8 cellular contexts compared by ENCODE assay signal in the genomic region with DNA sequence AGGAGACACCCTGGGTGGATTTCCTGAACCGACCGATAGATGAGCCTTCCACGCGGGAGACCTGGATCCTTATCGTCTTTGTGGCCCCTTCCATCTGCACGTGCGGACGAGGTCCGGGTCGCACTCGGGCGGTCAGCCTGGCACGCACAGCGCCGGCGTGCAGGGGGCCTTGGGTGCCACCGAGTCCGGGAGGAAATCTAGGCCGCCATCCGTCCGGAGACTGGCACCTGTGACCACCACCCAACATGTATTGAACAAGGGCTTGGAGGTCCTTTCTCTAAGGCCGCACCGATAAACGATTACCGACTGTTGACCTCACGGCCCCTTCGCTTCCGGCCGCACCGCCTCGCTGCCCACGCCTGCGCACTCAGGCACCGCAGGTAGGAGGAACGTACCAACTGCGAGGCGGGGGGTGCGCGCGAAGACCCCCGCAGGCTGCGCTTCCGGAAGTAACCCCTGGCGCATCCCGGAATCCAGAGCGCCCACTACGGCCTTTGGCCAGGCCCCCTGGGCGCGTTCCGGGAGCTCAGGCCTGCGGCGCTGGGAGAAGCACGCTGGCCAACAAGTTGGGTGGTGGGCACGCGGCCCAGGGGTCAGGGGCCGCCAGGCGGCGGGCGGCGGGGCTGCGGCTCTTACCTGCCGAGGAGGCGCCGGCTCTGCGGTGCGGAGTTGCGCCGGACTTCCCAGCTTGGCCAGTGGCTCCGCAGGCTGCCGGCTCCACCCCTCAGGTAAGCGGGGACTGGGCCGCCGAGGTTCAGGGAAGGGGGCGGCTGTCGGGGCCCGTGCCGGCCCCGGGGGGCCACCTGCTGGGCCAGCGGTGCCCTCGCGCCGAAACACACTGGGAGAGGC. TPM values are rescaled to one million over a fixed set of nuclear protein-coding genes. Genes with fewer than 3 reads are reported as not detected.
A peak's percentile ranks its signal among the peaks of the same experiment; 100 is the strongest.
DNase-seq lines count a peak whose midpoint lies in the region; ATAC-seq and TF ChIP-seq lines count a peak whose summit lies in the region.

A gene (minus strand): TSS at position 713 of the 849 bp plus-strand sequence. CDS start 28,249 bp downstream, outside the sequence.
A gene with protein sequence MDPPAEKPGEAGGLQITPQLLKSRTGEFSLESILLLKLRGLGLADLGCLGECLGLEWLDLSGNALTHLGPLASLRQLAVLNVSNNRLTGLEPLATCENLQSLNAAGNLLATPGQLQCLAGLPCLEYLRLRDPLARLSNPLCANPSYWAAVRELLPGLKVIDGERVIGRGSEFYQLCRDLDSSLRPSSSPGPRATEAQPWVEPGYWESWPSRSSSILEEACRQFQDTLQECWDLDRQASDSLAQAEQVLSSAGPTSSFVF (plus strand): TSS at position 523 of the 849 bp plus-strand sequence. CDS start 13,507 bp downstream, outside the sequence.

- WGBS in aorta, 2 donors = 9 to 10% methylated on average over 71 to 82 of the region's 82 CpGs

- peak; percentile 23 for TF ChIP-seq CTCF in CD4-positive, alpha-beta T cell (IDR thresholded peaks at IDR 0.05)
- TF ChIP-seq CTCF in OCI-LY7 (conservative IDR thresholded peaks at IDR 0.05; ENCODE audit: low read length) = no peak

- H3K36me3 ChIP-seq in OCI-LY7 (ENCODE audit: insufficient read depth, low read length) (no peaks in the 10 kb centered on the region), aorta (ENCODE audit: control insufficient read depth in 1 of 2, insufficient read depth in 2 of 2, low read length in 1 of 2) (no peaks in the 10 kb centered on the region)

- H3K79me2 ChIP-seq in OCI-LY7 (ENCODE audit: insufficient read depth, low read depth, low read length) = no peaks in the 10 kb centered on the region

- peak within 1 kb of the TSS; percentile 92 for H3K27ac Mint-ChIP-seq in CD4-positive, alpha-beta T cell

- no peak within 1 kb of the TSS for H2AFZ ChIP-seq in OCI-LY7 (ENCODE audit: low read length)

- no peaks in the 10 kb centered on the region for H3K9me3 Mint-ChIP-seq in CD4-positive, alpha-beta T cell

- POLR2A ChIA-PET in CD4-positive, alpha-beta T cell (lab: Charles Lee) = interaction anchor here (1.5 kb wide), 1 partner anchor 84 kb away, joined by 5 read pairs; no protein-coding TSS in a partner anchor
- POLR2A ChIA-PET in OCI-LY7 (lab: Charles Lee) = no interaction called here

- intact Hi-C loops in CD4-positive, alpha-beta T cell (cut with DNase I, micrococcal nuclease) = loop anchor here in 1 of 2 experiments (5.0 kb wide), 1 partner anchor 44 kb away; a partner anchor contains a TSS
- intact Hi-C loops in OCI-LY7 (cut with micrococcal nuclease; ENCODE audit: unreplicated experiment) (no loop called here), head of caudate nucleus (cut with DNase I) (no loop called here), aorta (cut with DNase I) (no loop called here)

- no peak within 1 kb of the TSS for H3K4me3 ChIP-seq in OCI-LY7 (ENCODE audit: low read depth, low read length, poor library complexity, severe bottlenecking)
- peak within 1 kb of the TSS; percentile 51 to 60 for H3K4me3 ChIP-seq in aorta (ENCODE audit: low read length in 2 of 2)

- peak; percentile 55 for ATAC-seq in CD4-positive, alpha-beta T cell (ENCODE audit: poor library complexity)
- ATAC-seq in GM19463 (IDR thresholded peaks at IDR 0.05; ENCODE audit: unreplicated experiment) (peak; percentile 51), aorta (ENCODE audit: low FRiP score) (peak; percentile 54)

- H3K27me3 Mint-ChIP-seq in CD4-positive, alpha-beta T cell = no peaks in the 10 kb centered on the region

- H3K4me3 Mint-ChIP-seq in CD4-positive, alpha-beta T cell = peak within 1 kb of the TSS; percentile 96

- no peaks in the 10 kb centered on the region for H3K9me3 ChIP-seq in CD4-positive, alpha-beta T cell (ENCODE audit: control insufficient read depth, low read length)
- H3K9me3 ChIP-seq in OCI-LY7 (ENCODE audit: low read length) (no peaks in the 10 kb centered on the region), aorta (ENCODE audit: control insufficient read depth, low read length) (no peaks in the 10 kb centered on the region)

- H3K4me1 Mint-ChIP-seq in CD4-positive, alpha-beta T cell (ENCODE audit: low read depth) = peaks cover 42% of the 10 kb centered on the region

- peak within 1 kb of the TSS; percentile 77 for H3K27ac ChIP-seq in CD4-positive, alpha-beta T cell (ENCODE audit: low read depth, low read length)
- no peak within 1 kb of the TSS for H3K27ac ChIP-seq in OCI-LY7 (ENCODE audit: low read depth, low read length, poor library complexity, severe bottlenecking)
- no peak within 1 kb of the TSS for H3K27ac ChIP-seq in aorta (ENCODE audit: low read depth in 1 of 2, low read length in 2 of 2)

- no peaks in the 10 kb centered on the region for H3K27me3 ChIP-seq in CD4-positive, alpha-beta T cell (ENCODE audit: control insufficient read depth, insufficient read depth, low read length)
- H3K27me3 ChIP-seq in aorta (ENCODE audit: control insufficient read depth in 1 of 2, insufficient read depth in 2 of 2, low read length in 1 of 2) = no peaks in the 10 kb centered on the region

- H3K4me1 ChIP-seq in OCI-LY7 (ENCODE audit: insufficient read depth, low read length, poor library complexity, severe bottlenecking) = no peaks in the 10 kb centered on the region
- no peaks in the 10 kb centered on the region for H3K4me1 ChIP-seq in aorta (ENCODE audit: control insufficient read depth in 1 of 2, insufficient read depth in 2 of 2, low read length in 2 of 2)

- no peaks in the 10 kb centered on the region for H4K20me1 ChIP-seq in OCI-LY7 (ENCODE audit: insufficient read depth, low read length)

- BruUV-seq in OCI-LY7 (replicated peaks; lab: Mats Ljungman, UMichigan) = no TSS peak

- CTCF ChIA-PET in CD4-positive, alpha-beta T cell (lab: Charles Lee) = interaction anchor here (1.2 kb wide), 1 partner anchor 83 kb away, joined by 3 read pairs; no protein-coding TSS in a partner anchor
- CTCF ChIA-PET in OCI-LY7 (lab: Charles Lee; ENCODE audit: unreplicated experiment) = no interaction called here

- DNase-seq in CD4-positive, alpha-beta T cell = peak; percentile 24 to 70 (median 46)
- DNase-seq in HUDEP-2 (lab: John Stamatoyannopoulos, UW; ENCODE audit: unreplicated experiment in 76 of 76) (peak in 70 of 76 experiments; percentile 8 to 78 (median 52)), OCI-LY7 (ENCODE audit: low spot score) (no peak), head of caudate nucleus (peak in 24 of 42 donors; percentile 18 to 77 (median 48)), renal cortical epithelial cell (ENCODE audit: low read depth) (no peak), aorta (no peak)
- DNase-seq in activated effector memory CD4-positive, alpha-beta T cell treated with Interleukin-2 at 50 U/mL for 16 hours = peak; percentile 49

- H3K9me2 ChIP-seq in OCI-LY7 (ENCODE audit: insufficient read depth, low read length) = no peaks in the 10 kb centered on the region

- H3K4me2 ChIP-seq in OCI-LY7 (ENCODE audit: low read length) = peak within 1 kb of the TSS; percentile 59; the same call in 1 of the 2 replicates

- H3K36me3 Mint-ChIP-seq in CD4-positive, alpha-beta T cell (ENCODE audit: low read depth) = peaks cover 44% of the 10 kb centered on the region

RNA-seq across cellular contexts. Expression of the first gene that starts in this region (rescaled TPM):
- total RNA-seq in CD4-positive, alpha-beta T cell = 1 to 10 TPM; 1.9 to 3.4 TPM
- 5.4 TPM in 1 of 2 replicates, not detected in the other for total RNA-seq in OCI-LY7 (2014; rRNA removed; shearing (Covaris generic))
- total RNA-seq in OCI-LY7 (2022) (not detected in 2 replicates), renal cortical epithelial cell (40.1 and 81.8 TPM in 2 replicates), aorta (1 to 10 TPM; 1.2 to 5.2 TPM)
- under 1 TPM in 1 of 2 donors, not detected in 1; 0.75 TPM for polyA plus RNA-seq in aorta

RNA-seq across cellular contexts. Expression of the second gene that starts in this region (rescaled TPM):
- 1 to 10 TPM; 3.1 to 5.0 TPM for total RNA-seq in CD4-positive, alpha-beta T cell
- not detected in 2 replicates for total RNA-seq in OCI-LY7 (2014; rRNA removed; shearing (Covaris generic))
- not detected in 2 replicates for total RNA-seq in OCI-LY7 (2022)
- total RNA-seq in renal cortical epithelial cell = 30.6 and 86.5 TPM in 2 replicates
- total RNA-seq in aorta = 1 to 10 TPM; 2.5 to 2.6 TPM
- polyA plus RNA-seq in aorta = 1 to 10 TPM in 1 of 2 donors, under 1 TPM in 1; 0.15 to 2.6 TPM

Comparison
In these comparisons a context has a peak if more than half of its experiments do, and no peak if none do; other contexts are left out.
1. DNase-seq: peak in CD4-positive, alpha-beta T cell (10 of 10), HUDEP-2 (70 of 76), activated effector memory CD4-positive, alpha-beta T cell treated with Interleukin-2 at 50 U/mL for 16 hours (single experiment) and head of caudate nucleus (24 of 42); none in OCI-LY7 (single experiment), renal cortical epithelial cell (single experiment) and aorta (0 of 2).
2. Peak in every context shown above with its lines, with median percentiles within 50 percentile points of each other: ATAC-seq.